21 cellular contexts compared by ENCODE assay signal in the genomic region with DNA sequence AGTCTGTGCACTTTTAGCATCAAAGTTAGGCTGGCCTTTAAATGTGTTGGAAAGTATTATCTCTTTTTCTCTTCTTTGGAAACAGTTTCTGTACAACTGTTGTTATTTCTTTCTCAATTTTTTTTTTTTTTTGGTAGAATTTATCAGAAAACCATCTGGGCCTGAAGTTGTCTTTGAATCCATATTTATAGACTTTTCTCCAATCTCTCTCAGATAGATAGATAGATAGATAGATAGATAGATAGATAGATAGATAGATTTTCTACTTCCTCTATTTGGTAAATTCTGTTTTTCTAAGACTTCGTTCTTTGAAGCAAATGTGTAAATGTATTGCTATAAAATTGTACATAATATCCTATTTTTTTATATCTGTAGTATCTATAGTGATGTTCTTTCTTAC. TPM values are rescaled to one million over a fixed set of nuclear protein-coding genes. Genes with fewer than 3 reads are reported as not detected.
DNase-seq lines count a peak whose midpoint lies in the region; ATAC-seq, FAIRE-seq and TF ChIP-seq lines count a peak whose summit lies in the region.
"Had no signal": no experiment of that assay in that cellular context is flagged by ENCODE, and none has a peak within 500 bp of the region (broad histone marks: within the 10 kb centered on the region; RNA-seq: fewer than 3 reads in every experiment).

No MANE protein-coding gene starts in this region.

- BruUV-seq in MCF 10A (replicated peaks; lab: Mats Ljungman, UMichigan) (no TSS peak), mammary epithelial cell (replicated peaks; lab: Mats Ljungman, UMichigan) (no TSS peak)

- CTCF ChIA-PET in MCF 10A (lab: Yijun Ruan, JAX): interaction anchor here (0.7 kb wide), 1 partner anchor 67 kb away, joined by 3 read pairs; no protein-coding TSS in a partner anchor
- CTCF ChIA-PET in mammary epithelial cell (lab: Charles Lee; ENCODE audit: low non-redundant PET): no interaction called here

- H3K36me3 ChIP-seq in mammary epithelial cell (ENCODE audit: insufficient read depth, low read length) (peaks cover 41% of the 10 kb centered on the region), pancreas (peaks cover 0 to 14% (median 3%) of the 10 kb centered on the region in 3 donors), GM23338 (ENCODE audit: insufficient read depth) (peaks cover 24% of the 10 kb centered on the region; the same call in 1 of the 2 replicates), mucosa of descending colon (ENCODE audit: low read depth) (no peaks in the 10 kb centered on the region)

- H3K27ac Mint-ChIP-seq in MCF 10A (ENCODE audit: low read depth, unreplicated experiment): peak overlapping the region; percentile 51
- peak overlapping the region; percentile 7 to 76 for H3K27ac Mint-ChIP-seq in effector memory CD8-positive, alpha-beta T cell
- H3K27ac Mint-ChIP-seq in GM23338: no peak overlapping the region
- H3K27ac Mint-ChIP-seq: B cell; CD4-positive, CD25-positive, alpha-beta regulatory T cell; CD8-positive, alpha-beta T cell had no signal

- TF ChIP-seq CTCF in MCF 10A (IDR thresholded peaks at IDR 0.05; ENCODE audit: unreplicated experiment) (no peak), mammary epithelial cell (conservative IDR thresholded peaks at IDR 0.05 in 1 of 2, IDR thresholded peaks at IDR 0.05 in 1 of 2; ENCODE audit: extremely low read depth in 1 of 2, insufficient read depth in 1 of 2, low read depth in 1 of 2, low read length in 2 of 2) (no peak), pancreas (IDR thresholded peaks at IDR 0.05) (no peak), GM23338 (conservative IDR thresholded peaks at IDR 0.05; ENCODE audit: low read depth in 2 of 2) (no peak), mucosa of descending colon (IDR thresholded peaks at IDR 0.05) (no peak)

- H3K4me1 ChIP-seq in mammary epithelial cell (ENCODE audit: insufficient read depth, low read length) (no peaks in the 10 kb centered on the region), pancreas (peaks cover 0 to 8% (median 0%) of the 10 kb centered on the region in 3 donors), GM23338 (ENCODE audit: insufficient read depth) (no peaks in the 10 kb centered on the region), mucosa of descending colon (ENCODE audit: low read depth) (no peaks in the 10 kb centered on the region)
- H3K4me1 ChIP-seq: Caco-2 had no signal

- H4K20me1 ChIP-seq in mammary epithelial cell (ENCODE audit: insufficient read depth, low read length) (no peaks in the 10 kb centered on the region), GM23338 (replicated peaks; ENCODE audit: insufficient read depth) (no peaks in the 10 kb centered on the region)
- H4K20me1 ChIP-seq: BLaER1 had no signal

- no peak overlapping the region for H3K4me3 ChIP-seq in mammary epithelial cell (replicated peaks in 1 of 3; ENCODE audit: insufficient read depth in 1 of 3, low read depth in 2 of 3, low read length in 3 of 3)
- no peak overlapping the region for H3K4me3 ChIP-seq in pancreas
- H3K4me3 ChIP-seq in GM23338: no peak overlapping the region
- H3K4me3 ChIP-seq in mucosa of descending colon: no peak overlapping the region
- H3K4me3 ChIP-seq: BLaER1, GM12878 had no signal

- no peaks in the 10 kb centered on the region for H3F3A ChIP-seq in GM23338 (replicated peaks; ENCODE audit: low read depth)

- H3K9me3 Mint-ChIP-seq in MCF 10A (ENCODE audit: unreplicated experiment): no peaks in the 10 kb centered on the region
- no peaks in the 10 kb centered on the region for H3K9me3 Mint-ChIP-seq in effector memory CD8-positive, alpha-beta T cell
- no peaks in the 10 kb centered on the region for H3K9me3 Mint-ChIP-seq in GM23338
- H3K9me3 Mint-ChIP-seq: CD4-positive, CD25-positive, alpha-beta regulatory T cell; CD8-positive, alpha-beta T cell had no signal

- no peak overlapping the region for H3K4me3 Mint-ChIP-seq in MCF 10A (ENCODE audit: unreplicated experiment)
- no peak overlapping the region for H3K4me3 Mint-ChIP-seq in effector memory CD8-positive, alpha-beta T cell
- H3K4me3 Mint-ChIP-seq in GM23338: no peak overlapping the region
- H3K4me3 Mint-ChIP-seq: B cell; CD4-positive, CD25-positive, alpha-beta regulatory T cell; CD8-positive, alpha-beta T cell had no signal

- WGBS in mammary epithelial cell (ENCODE audit: low coverage, missing lambda C conversion rate): 100% methylated on average over 1 of the region's 1 CpG
- 98 to 100% methylated on average over 1 of the region's 1 CpG for WGBS in pancreas, 2 donors

- POLR2A ChIA-PET in MCF 10A (lab: Yijun Ruan, JAX): no interaction called here

- H3K79me2 ChIP-seq in mammary epithelial cell (ENCODE audit: insufficient read depth, low read length) (no peaks in the 10 kb centered on the region), GM23338 (replicated peaks; ENCODE audit: insufficient read depth) (no peaks in the 10 kb centered on the region)

- FAIRE-seq in pancreas (lab: Jason Lieb, UNC): peak; percentile 66
- FAIRE-seq: GM12878, H1 had no signal

- intact Hi-C loops in MCF 10A (cut with micrococcal nuclease) (no loop called here), mammary epithelial cell (cut with micrococcal nuclease) (no loop called here), pancreas (cut with DNase I) (no loop called here), mucosa of descending colon (cut with DNase I, micrococcal nuclease) (no loop called here)

- dilution Hi-C loops in mammary epithelial cell (cut with HindIII; ENCODE audit: low sequenced_read_pairs): no loop called here

- in situ Hi-C loops in mammary epithelial cell (cut with MboI; ENCODE audit: low sequenced_read_pairs in 2 of 2): no loop called here

- no peaks in the 10 kb centered on the region for H3K9me3 ChIP-seq in mammary epithelial cell (replicated peaks; ENCODE audit: insufficient read depth, low read length)
- no peaks in the 10 kb centered on the region for H3K9me3 ChIP-seq in pancreas
- no peaks in the 10 kb centered on the region for H3K9me3 ChIP-seq in mucosa of descending colon
- H3K9me3 ChIP-seq: BLaER1, Caco-2 had no signal

- H3K9ac ChIP-seq in mammary epithelial cell (ENCODE audit: insufficient read depth, low read length): no peak overlapping the region
- H3K9ac ChIP-seq: BLaER1 had no signal

- H3K36me3 Mint-ChIP-seq in MCF 10A (ENCODE audit: insufficient read depth, unreplicated experiment) (peaks cover 55% of the 10 kb centered on the region), GM23338 (ENCODE audit: low read depth) (peaks cover 43% of the 10 kb centered on the region)
- peaks cover 50% of the 10 kb centered on the region for H3K36me3 Mint-ChIP-seq in effector memory CD8-positive, alpha-beta T cell (ENCODE audit: insufficient read depth)

- ATAC-seq in effector memory CD8-positive, alpha-beta T cell (replicated peaks): no peak
- no peak for ATAC-seq in pancreas
- ATAC-seq in GM23338: no peak
- no peak for ATAC-seq in mucosa of descending colon
- ATAC-seq: CD8-positive, alpha-beta T cell; GM12878 had no signal

- H3K27ac ChIP-seq in mammary epithelial cell (ENCODE audit: insufficient read depth, low read depth, low read length): no peak overlapping the region
- no peak overlapping the region for H3K27ac ChIP-seq in pancreas
- no peak overlapping the region for H3K27ac ChIP-seq in GM23338 (ENCODE audit: low read depth)
- H3K27ac ChIP-seq: 22Rv1, BLaER1, C4-2B had no signal

- H2AFZ ChIP-seq in mammary epithelial cell (ENCODE audit: low read depth, low read length): no peak overlapping the region
- H2AFZ ChIP-seq in GM23338: no peak overlapping the region

- H3K9me2 ChIP-seq in GM23338 (ENCODE audit: insufficient read depth): no peaks in the 10 kb centered on the region

- H3K4me2 ChIP-seq in mammary epithelial cell (ENCODE audit: insufficient read depth, low read depth, low read length): no peak overlapping the region
- H3K4me2 ChIP-seq in GM23338: no peak overlapping the region
- H3K4me2 ChIP-seq: BLaER1 had no signal

- H3K4me1 Mint-ChIP-seq in MCF 10A (ENCODE audit: insufficient read depth, unreplicated experiment) (no peaks in the 10 kb centered on the region), GM23338 (no peaks in the 10 kb centered on the region)
- no peaks in the 10 kb centered on the region for H3K4me1 Mint-ChIP-seq in effector memory CD8-positive, alpha-beta T cell (ENCODE audit: low read depth in 2 of 2)

- H3K27me3 ChIP-seq in mammary epithelial cell (ENCODE audit: insufficient read depth, low read length): no peaks in the 10 kb centered on the region
- H3K27me3 ChIP-seq in pancreas: no peaks in the 10 kb centered on the region
- H3K27me3 ChIP-seq in GM23338 (ENCODE audit: insufficient read depth): no peaks in the 10 kb centered on the region
- H3K27me3 ChIP-seq: BLaER1 had no signal

- H3K27me3 Mint-ChIP-seq in MCF 10A (ENCODE audit: insufficient read depth, unreplicated experiment) (no peaks in the 10 kb centered on the region), GM23338 (ENCODE audit: insufficient read depth, low read depth, poor library complexity) (no peaks in the 10 kb centered on the region)
- no peaks in the 10 kb centered on the region for H3K27me3 Mint-ChIP-seq in effector memory CD8-positive, alpha-beta T cell
- H3K27me3 Mint-ChIP-seq: B cell; CD4-positive, CD25-positive, alpha-beta regulatory T cell had no signal

- DNase-seq in MCF 10A (ENCODE audit: unreplicated experiment) (no peak), mammary epithelial cell (no peak), pancreas (no peak), GM23338 (ENCODE audit: low spot score) (no peak), mucosa of descending colon (no peak)
- DNase-seq in effector memory CD8-positive, alpha-beta T cell: no peak
- DNase-seq: Caco-2; CD4-positive, CD25-positive, alpha-beta regulatory T cell; CD8-positive, alpha-beta T cell; DMS153; DMS79; EL; GDM1; H7; HCEC 1CT had no signal

RNA-seq across cellular contexts. Expression of a gene that starts 17.5 kb away (rescaled TPM):
- total RNA-seq in MCF 10A (2022) (204 and 281 TPM in 2 replicates), mammary epithelial cell (100 to 1,000 TPM; 106 to 159 TPM), pancreas (10 to 100 TPM; 49.7 to 87.8 (median 78.2) TPM), mucosa of descending colon (10 to 100 TPM; 49.9 to 69.2 (median 68.4) TPM)
- polyA plus RNA-seq in mammary epithelial cell (31.4 TPM), pancreas (10 to 100 TPM; 19.9 to 32.2 TPM), GM23338 (2016; fragmentation: Nextera tagmentation; extraction: Ambion mirVana) (33.7 and 41.9 TPM in 2 replicates)
- 26.7 TPM for polyA minus RNA-seq in mammary epithelial cell
- 83.1 and 96.9 TPM in 2 replicates for total RNA-seq in GM23338 (2014; rRNA removed; shearing (Covaris generic))
